In the genomic region with DNA sequence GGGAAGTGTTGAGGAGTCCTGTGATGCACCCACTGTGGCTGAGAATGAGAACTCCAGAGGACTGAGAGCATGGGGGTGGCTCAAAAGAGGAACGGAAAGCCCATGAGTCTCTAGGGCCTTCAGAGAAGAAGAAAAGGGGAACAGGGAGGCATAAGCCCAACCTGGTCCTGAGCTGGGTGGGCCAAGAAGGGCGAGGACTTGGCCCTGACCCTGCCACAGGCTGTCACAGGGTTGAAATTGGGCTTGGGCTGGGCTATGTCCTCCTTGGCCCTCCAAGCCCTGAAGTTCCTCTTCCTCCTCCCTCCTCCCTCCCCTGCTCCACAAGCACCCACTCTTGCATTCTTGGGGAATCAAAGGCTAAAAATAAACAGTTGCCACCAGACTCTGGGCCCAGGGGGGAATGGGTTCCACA, we compare ENCODE assay signal across 8 cellular contexts. TPM values are rescaled to one million over a fixed set of nuclear protein-coding genes. Genes with fewer than 3 reads are reported as not detected.
DNase-seq lines count a peak whose midpoint lies in the region; ATAC-seq and TF ChIP-seq lines count a peak whose summit lies in the region.

No MANE protein-coding gene starts in this region.

- no peaks in the 10 kb centered on the region for H3K27me3 ChIP-seq in mesendoderm (ENCODE audit: insufficient read depth, low read length, poor library complexity)

- H3K9ac ChIP-seq in mesendoderm (ENCODE audit: low read length), result no peak overlapping the region

- intact Hi-C loops in mucosa of descending colon (cut with DNase I, micrococcal nuclease), result no loop called here

- no peak overlapping the region for H4K8ac ChIP-seq in mesendoderm (ENCODE audit: low read depth, low read length)

- TF ChIP-seq POLR2A in NB4 (IDR thresholded peaks at IDR 0.05; ENCODE audit: extremely low read depth, insufficient read length), result no peak

- H3K56ac ChIP-seq in mesendoderm (ENCODE audit: low read length), result no peak overlapping the region

- H2AK5ac ChIP-seq in mesendoderm (ENCODE audit: low read length), result no peak overlapping the region

- no peak overlapping the region for H3K4me2 ChIP-seq in mesendoderm (ENCODE audit: low read length)

- no peak overlapping the region for H3K4ac ChIP-seq in mesendoderm (ENCODE audit: low read depth, low read length)

- H3K4me3 ChIP-seq in NB4 (ENCODE audit: low read depth, low read length) (no peak overlapping the region), mucosa of descending colon (no peak overlapping the region), mesendoderm (ENCODE audit: low read length) (no peak overlapping the region)

- H2BK120ac ChIP-seq in mesendoderm (ENCODE audit: low read depth, low read length), result no peak overlapping the region

- TF ChIP-seq CTCF in NB4 (IDR thresholded peaks at IDR 0.05; ENCODE audit: low read depth, low read length), result no peak
- TF ChIP-seq CTCF in mucosa of descending colon (IDR thresholded peaks at IDR 0.05), result no peak

- no peak overlapping the region for H2BK5ac ChIP-seq in mesendoderm (ENCODE audit: low read length)

- no peak overlapping the region for H3K27ac ChIP-seq in mesendoderm (ENCODE audit: low read depth, low read length)

- H3K4me1 ChIP-seq in mucosa of descending colon (ENCODE audit: low read depth) (peaks cover 9% of the 10 kb centered on the region), mesendoderm (ENCODE audit: control insufficient read depth, low read depth, low read length) (no peaks in the 10 kb centered on the region)

- H4K5ac ChIP-seq in mesendoderm (ENCODE audit: low read length), result no peak overlapping the region

- DNase-seq in NB4 (ENCODE audit: low read depth) (peak; percentile 92), mucosa of descending colon (no peak), NCI-H1105 treated with DMSO at 0.1 percent for 48 hours (lab: John Stamatoyannopoulos, UW) (no peak), mesendoderm (no peak), NCI-H774 (lab: John Stamatoyannopoulos, UW) (no peak)
- DNase-seq in activated naive CD4-positive, alpha-beta T cell treated with anti-CD3 and anti-CD28 coated beads, Interleukin-2, amount 50 U/mL, for 16 hours, result no peak

- no peaks in the 10 kb centered on the region for H3K79me2 ChIP-seq in mesendoderm (ENCODE audit: control insufficient read depth, insufficient read depth, low read length)

- H3K23ac ChIP-seq in mesendoderm (ENCODE audit: low read length), result no peak overlapping the region

- H3K79me1 ChIP-seq in mesendoderm (ENCODE audit: low read length), result no peaks in the 10 kb centered on the region

- H3K36me3 ChIP-seq in mucosa of descending colon (ENCODE audit: low read depth) (no peaks in the 10 kb centered on the region), mesendoderm (ENCODE audit: control insufficient read depth, insufficient read depth, low read length) (no peaks in the 10 kb centered on the region)

- WGBS in mesendoderm (ENCODE audit: extremely low coverage, insufficient coverage, low lambda C conversion rate), result no CpG with 5 or more reads among the region's 2 CpGs

- ATAC-seq in GM18508 (IDR thresholded peaks at IDR 0.05; ENCODE audit: insufficient read depth, unreplicated experiment) (peak; percentile 94), HG02623 (IDR thresholded peaks at IDR 0.05; ENCODE audit: unreplicated experiment) (peak; percentile 98), mucosa of descending colon (peak; percentile 9)

- no peak overlapping the region for H2BK15ac ChIP-seq in mesendoderm (replicated peaks; ENCODE audit: low read depth)

- H3K18ac ChIP-seq in mesendoderm (ENCODE audit: low read length), result no peak overlapping the region

- H3K9me3 ChIP-seq in mucosa of descending colon, result no peaks in the 10 kb centered on the region

RNA-seq across cellular contexts. Expression of a gene that starts 49.3 kb away (rescaled TPM):
- total RNA-seq in mucosa of descending colon, result 10 to 100 TPM; 42.2 to 46.4 (median 44.4) TPM
- 2.4 TPM for polyA plus RNA-seq in mesendoderm (2013, experiment 1 of 2)
- 2.6 TPM for polyA plus RNA-seq in mesendoderm (2013, experiment 2 of 2)

Comparison
In these comparisons a context has a peak if more than half of its experiments do, and no peak if none do; other contexts are left out.
1. ATAC-seq: peak in every context shown above with its lines; median percentile 98 in HG02623; 94 in GM18508; 9 in mucosa of descending colon.